Comparison of ENCODE assay signal across 8 cellular contexts in the genomic region with DNA sequence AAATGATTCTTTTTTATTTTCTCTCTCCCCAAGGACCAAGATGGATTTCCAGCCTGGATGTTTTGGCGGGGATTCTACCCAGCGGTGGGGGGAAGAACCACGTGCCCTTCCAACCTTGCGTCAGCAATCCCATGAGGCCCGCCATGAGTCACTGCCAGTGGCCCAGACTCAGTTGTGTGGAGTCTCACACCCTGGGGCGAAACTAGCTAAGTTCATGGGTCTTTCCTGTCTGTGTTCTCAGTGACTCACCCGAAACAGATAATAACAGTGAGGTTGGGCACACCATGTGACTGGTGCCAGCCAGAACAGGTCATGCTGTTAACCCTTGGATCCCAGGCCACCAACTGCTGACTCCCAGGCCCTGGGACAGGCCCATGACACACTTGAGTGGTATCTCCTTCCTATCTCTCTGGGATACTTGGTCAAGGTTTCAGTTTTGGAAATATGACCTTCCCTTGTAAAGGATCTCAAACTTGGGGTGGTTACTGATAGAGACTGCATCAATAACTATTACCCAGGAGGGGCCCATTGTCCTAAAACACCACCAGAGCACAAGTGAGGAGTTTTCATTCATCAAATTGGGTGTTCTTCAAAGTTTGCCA.
A peak's percentile ranks its signal among the peaks of the same experiment; 100 is the strongest.
DNase-seq lines count a peak whose midpoint lies in the region; ATAC-seq and TF ChIP-seq lines count a peak whose summit lies in the region.

No MANE protein-coding gene starts in this region.

- DNase-seq in AG10803 (ENCODE audit: low read depth) (peak; percentile 74), smooth muscle cell (lab: John Stamatoyannopoulos, UW; ENCODE audit: unreplicated experiment) (no peak), SHP77 (lab: John Stamatoyannopoulos, UW) (no peak), HuH-7 (ENCODE audit: low spot score) (no peak)
- peak; percentile 77 for DNase-seq in activated CD4-positive, alpha-beta memory T cell treated with anti-CD3 and anti-CD28 coated beads, Interleukin-2, amount 10 ng/mL, durations not matched to agents 7 days and 5 days

- POLR2A ChIA-PET in activated CD4-positive, alpha-beta memory T cell treated with anti-CD3 and anti-CD28 coated beads, Interleukin-2, amount 10 ng/mL, durations not matched to agents 7 days and 5 days (lab: Charles Lee), result interaction anchor here (1.5 to 2.7 kb wide), 3 partner anchors 11 to 99 kb away, joined by 6 to 16 read pairs (median 7); no protein-coding TSS in a partner anchor

- H2AFZ ChIP-seq in smooth muscle cell (ENCODE audit: low read depth), result no peak overlapping the region

- H3K27ac ChIP-seq in esophagus (ENCODE audit: low read depth in 2 of 2, low read length in 1 of 2) (peak overlapping the region; percentile 60 to 75), smooth muscle cell (ENCODE audit: low read depth) (peak overlapping the region; percentile 89)

- H3K4me2 ChIP-seq in smooth muscle cell, result no peak overlapping the region

- H3K36me3 ChIP-seq in esophagus (ENCODE audit: control insufficient read depth in 2 of 2, insufficient read depth in 2 of 2, low read length in 1 of 2) (no peaks in the 10 kb centered on the region), smooth muscle cell (ENCODE audit: low read depth) (no peaks in the 10 kb centered on the region)

- CTCF ChIA-PET in activated CD4-positive, alpha-beta memory T cell treated with anti-CD3 and anti-CD28 coated beads, Interleukin-2, amount 10 ng/mL, durations not matched to agents 7 days and 5 days (lab: Charles Lee), result no interaction called here

- H3K9ac ChIP-seq in smooth muscle cell (ENCODE audit: low read depth), result peak overlapping the region; percentile 78

- H3K4me3 ChIP-seq in AG10803 (ENCODE audit: low read length) (no peak overlapping the region), esophagus (ENCODE audit: low read depth in 1 of 2, low read length in 2 of 2) (no peak overlapping the region), smooth muscle cell (no peak overlapping the region)

- peaks cover 44% of the 10 kb centered on the region for H3K4me1 Mint-ChIP-seq in activated CD4-positive, alpha-beta memory T cell treated with anti-CD3 and anti-CD28 coated beads, Interleukin-2, amount 10 ng/mL, durations not matched to agents 7 days and 5 days

- H3K9me3 ChIP-seq in esophagus (ENCODE audit: control insufficient read depth in 2 of 2, insufficient read depth in 1 of 2, low read depth in 1 of 2, low read length in 1 of 2), result no peaks in the 10 kb centered on the region
- no peaks in the 10 kb centered on the region for H3K9me3 ChIP-seq in smooth muscle cell (replicated peaks; ENCODE audit: low read depth)

- H3K27me3 Mint-ChIP-seq in activated CD4-positive, alpha-beta memory T cell treated with anti-CD3 and anti-CD28 coated beads, Interleukin-2, amount 10 ng/mL, durations not matched to agents 7 days and 5 days, result no peaks in the 10 kb centered on the region

- no peaks in the 10 kb centered on the region for H3K36me3 Mint-ChIP-seq in activated CD4-positive, alpha-beta memory T cell treated with anti-CD3 and anti-CD28 coated beads, Interleukin-2, amount 10 ng/mL, durations not matched to agents 7 days and 5 days (ENCODE audit: low read depth)

- H3K9me3 Mint-ChIP-seq in activated CD4-positive, alpha-beta memory T cell treated with anti-CD3 and anti-CD28 coated beads, Interleukin-2, amount 10 ng/mL, durations not matched to agents 7 days and 5 days, result no peaks in the 10 kb centered on the region

- H3K79me2 ChIP-seq in smooth muscle cell (ENCODE audit: low read depth), result no peaks in the 10 kb centered on the region

- H3K4me1 ChIP-seq in esophagus (ENCODE audit: control insufficient read depth in 2 of 2, insufficient read depth in 2 of 2, low read length in 1 of 2), result peaks cover 0 to 9% of the 10 kb centered on the region in 2 donors
- no peaks in the 10 kb centered on the region for H3K4me1 ChIP-seq in smooth muscle cell (ENCODE audit: low read depth)

- H3K27me3 ChIP-seq in esophagus (ENCODE audit: control insufficient read depth in 1 of 2, insufficient read depth in 2 of 2, low read length in 2 of 2) (no peaks in the 10 kb centered on the region), smooth muscle cell (ENCODE audit: low read depth) (no peaks in the 10 kb centered on the region)

- H4K20me1 ChIP-seq in smooth muscle cell (ENCODE audit: low read depth), result no peaks in the 10 kb centered on the region

- H3K27ac Mint-ChIP-seq in activated CD4-positive, alpha-beta memory T cell treated with anti-CD3 and anti-CD28 coated beads, Interleukin-2, amount 10 ng/mL, durations not matched to agents 7 days and 5 days, result peak overlapping the region; percentile 71

- 24 to 41% methylated on average over 7 of the region's 7 CpGs for WGBS in esophagus, 2 donors
- WGBS in smooth muscle cell (ENCODE audit: low lambda C conversion rate), result 40% methylated on average over 7 of the region's 7 CpGs

- H3F3A ChIP-seq in smooth muscle cell (ENCODE audit: low read depth), result no peaks in the 10 kb centered on the region

- no peak for TF ChIP-seq CTCF in AG10803 (conservative IDR thresholded peaks at IDR 0.05; ENCODE audit: low read length)
- TF ChIP-seq CTCF in smooth muscle cell (IDR thresholded peaks at IDR 0.05; ENCODE audit: borderline replicate concordance, insufficient read depth, poor library complexity, severe bottlenecking), result no peak

- H3K4me3 Mint-ChIP-seq in activated CD4-positive, alpha-beta memory T cell treated with anti-CD3 and anti-CD28 coated beads, Interleukin-2, amount 10 ng/mL, durations not matched to agents 7 days and 5 days, result no peak overlapping the region

- ATAC-seq in GM19463 (IDR thresholded peaks at IDR 0.05; ENCODE audit: unreplicated experiment) (peak; percentile 86), HG03565 (IDR thresholded peaks at IDR 0.05; ENCODE audit: unreplicated experiment) (peak; percentile 81)

Comparison
In these comparisons a context has a peak if more than half of its experiments do, and no peak if none do; other contexts are left out.
1. DNase-seq: peak in AG10803 (single experiment) and activated CD4-positive, alpha-beta memory T cell treated with anti-CD3 and anti-CD28 coated beads, Interleukin-2, amount 10 ng/mL, durations not matched to agents 7 days and 5 days (single experiment); none in smooth muscle cell (single experiment), SHP77 (0 of 2) and HuH-7 (single experiment).